In the genomic region with DNA sequence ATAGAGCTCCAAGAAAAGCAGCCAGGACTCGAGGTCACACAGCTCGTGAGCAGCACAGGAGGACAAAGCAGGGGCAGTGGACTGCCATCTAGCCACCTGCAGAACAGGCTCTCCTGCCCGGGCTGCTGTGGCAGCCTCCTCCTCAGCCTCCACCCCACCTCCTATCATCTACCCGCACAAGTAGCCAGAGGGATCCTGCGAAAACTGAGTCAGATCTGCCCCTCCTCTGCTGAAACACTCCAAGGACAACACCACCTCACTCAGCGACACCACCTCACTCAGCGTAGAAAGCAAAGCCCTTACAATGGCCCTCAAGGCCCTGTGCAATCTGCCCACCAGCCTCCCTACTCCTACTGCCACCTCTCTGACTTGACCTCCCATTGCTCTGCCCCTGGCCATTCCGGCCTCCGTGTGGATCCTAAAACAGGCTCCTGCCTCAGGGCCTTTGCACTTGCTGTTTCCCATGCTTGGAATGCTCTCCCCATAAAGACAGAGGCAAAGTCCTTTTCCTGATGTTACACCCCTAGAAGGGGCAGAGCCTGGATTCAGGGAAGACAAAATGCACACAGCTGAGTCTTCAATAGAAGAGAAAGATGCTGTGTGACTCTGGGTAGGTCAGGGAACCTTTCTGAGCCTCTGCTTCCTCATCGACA, we compare ENCODE assay signal across 20 cellular contexts. TPM values are rescaled to one million over a fixed set of nuclear protein-coding genes. Genes with fewer than 3 reads are reported as not detected.
A peak's percentile ranks its signal among the peaks of the same experiment; 100 is the strongest.
DNase-seq lines count a peak whose midpoint lies in the region; ATAC-seq and TF ChIP-seq lines count a peak whose summit lies in the region.
"Had no signal": no experiment of that assay in that cellular context is flagged by ENCODE, and none has a peak within 500 bp of the region (broad histone marks: within the 10 kb centered on the region; RNA-seq: fewer than 3 reads in every experiment).

No MANE protein-coding gene starts in this region.

- no peaks in the 10 kb centered on the region for H3F3A ChIP-seq in neural progenitor cell (ENCODE audit: low read depth)

- CTCF ChIA-PET in CD8-positive, alpha-beta memory T cell (lab: Charles Lee): no interaction called here
- CTCF ChIA-PET in T-cell (lab: Charles Lee): no interaction called here

- H3K27ac Mint-ChIP-seq in CD8-positive, alpha-beta memory T cell: peak overlapping the region in 7 of 8 donors; percentile 63 to 91 (median 79)
- H3K27ac Mint-ChIP-seq in T-cell (peak overlapping the region; percentile 39 to 57), neural progenitor cell (peak overlapping the region; percentile 81)

- peaks cover 5% of the 10 kb centered on the region for H3K9me3 ChIP-seq in CD8-positive, alpha-beta memory T cell (ENCODE audit: low read length)
- no peaks in the 10 kb centered on the region for H3K9me3 ChIP-seq in neural progenitor cell (ENCODE audit: low read depth)
- H3K9me3 ChIP-seq: ovary had no signal

- no peak overlapping the region for H3K4me3 ChIP-seq in CD8-positive, alpha-beta memory T cell (ENCODE audit: low read length)
- H3K4me3 ChIP-seq in neural progenitor cell: no peak overlapping the region
- no peak overlapping the region for H3K4me3 ChIP-seq in foreskin fibroblast (ENCODE audit: low read depth in 1 of 2, low read length in 2 of 2)
- H3K4me3 ChIP-seq: ovary had no signal

- H3K4me1 ChIP-seq in CD8-positive, alpha-beta memory T cell (ENCODE audit: insufficient read depth, low read length): peaks cover 59% of the 10 kb centered on the region
- no peaks in the 10 kb centered on the region for H3K4me1 ChIP-seq in neural progenitor cell

- no peaks in the 10 kb centered on the region for H3K79me2 ChIP-seq in neural progenitor cell (ENCODE audit: low read depth)

- H3K36me3 ChIP-seq in CD8-positive, alpha-beta memory T cell (ENCODE audit: insufficient read depth, low read length): no peaks in the 10 kb centered on the region
- H3K36me3 ChIP-seq in neural progenitor cell: no peaks in the 10 kb centered on the region
- H3K36me3 ChIP-seq: ovary had no signal

- POLR2A ChIA-PET in CD8-positive, alpha-beta memory T cell (lab: Charles Lee): no interaction called here
- POLR2A ChIA-PET in T-cell (lab: Charles Lee): no interaction called here

- H3K9ac ChIP-seq in neural progenitor cell: no peak overlapping the region

- peaks cover 0 to 3% of the 10 kb centered on the region in 2 donors for H3K27me3 Mint-ChIP-seq in CD8-positive, alpha-beta memory T cell
- H3K27me3 Mint-ChIP-seq in T-cell (no peaks in the 10 kb centered on the region), neural progenitor cell (ENCODE audit: insufficient read depth, low read depth) (peaks cover 6% of the 10 kb centered on the region)

- no peaks in the 10 kb centered on the region for H3K27me3 ChIP-seq in CD8-positive, alpha-beta memory T cell (ENCODE audit: insufficient read depth, low read length, poor library complexity, severe bottlenecking)
- H3K27me3 ChIP-seq in neural progenitor cell: no peaks in the 10 kb centered on the region
- H3K27me3 ChIP-seq: ovary had no signal

- H3K36me3 Mint-ChIP-seq in CD8-positive, alpha-beta memory T cell: peaks cover 26 to 63% (median 39%) of the 10 kb centered on the region in 3 donors
- H3K36me3 Mint-ChIP-seq in T-cell (peaks cover 42% of the 10 kb centered on the region), neural progenitor cell (peaks cover 48% of the 10 kb centered on the region)

- H3K4me3 Mint-ChIP-seq in CD8-positive, alpha-beta memory T cell: peak overlapping the region in 5 of 7 donors; percentile 29 to 65 (median 55)
- H3K4me3 Mint-ChIP-seq in T-cell (peak overlapping the region in 1 of 3 donors; percentile 16), neural progenitor cell (no peak overlapping the region)

- TF ChIP-seq CTCF in neural progenitor cell (IDR thresholded peaks at IDR 0.05): no peak
- TF ChIP-seq CTCF in foreskin fibroblast (IDR thresholded peaks at IDR 0.05; ENCODE audit: low read depth, low read length): no peak

- no peak for ATAC-seq in T-cell (replicated peaks in 1 of 4)
- ATAC-seq in HG02973 (IDR thresholded peaks at IDR 0.05; ENCODE audit: unreplicated experiment): no peak
- ATAC-seq in GM21786 (IDR thresholded peaks at IDR 0.05; ENCODE audit: unreplicated experiment): no peak
- ATAC-seq: HCT116, left lobe of liver had no signal

- H3K9me3 Mint-ChIP-seq in CD8-positive, alpha-beta memory T cell: peaks cover 0 to 10% (median 5%) of the 10 kb centered on the region in 5 donors
- H3K9me3 Mint-ChIP-seq in T-cell (peaks cover 0 to 4% (median 3%) of the 10 kb centered on the region in 3 donors), neural progenitor cell (peaks cover 25% of the 10 kb centered on the region)

- no peaks in the 10 kb centered on the region for H4K20me1 ChIP-seq in neural progenitor cell (ENCODE audit: low read depth)

- no peak overlapping the region for H3K4me2 ChIP-seq in neural progenitor cell

- H2AFZ ChIP-seq in neural progenitor cell (replicated peaks): no peak overlapping the region

- DNase-seq in CD8-positive, alpha-beta memory T cell: peak in 1 of 5 donors; percentile 15
- DNase-seq in T-cell: no peak
- no peak for DNase-seq in neural progenitor cell (ENCODE audit: low spot score)
- no peak for DNase-seq in foreskin fibroblast
- DNase-seq in OCI-M2 (lab: John Stamatoyannopoulos, UW; ENCODE audit: unreplicated experiment): no peak
- DNase-seq: activated effector memory CD4-positive, alpha-beta T cell treated with Interleukin-2 at 50 U/mL for 16 hours; cortex of kidney; KG1; MV-4-11; NCI-H2081; NCI-H526; ovary; SHP77; WERI-Rb-1 had no signal

- peaks cover 67 to 82% (median 77%) of the 10 kb centered on the region in 3 donors for H3K4me1 Mint-ChIP-seq in CD8-positive, alpha-beta memory T cell
- H3K4me1 Mint-ChIP-seq in T-cell: peaks cover 42 to 73% (median 60%) of the 10 kb centered on the region in 3 donors
- H3K4me1 Mint-ChIP-seq in neural progenitor cell: peaks cover 10% of the 10 kb centered on the region

- no peak overlapping the region for H3K27ac ChIP-seq in CD8-positive, alpha-beta memory T cell (ENCODE audit: low read depth, low read length)
- H3K27ac ChIP-seq in cingulate gyrus (ENCODE audit: low read depth, low read length) (peak overlapping the region; percentile 96), neural progenitor cell (no peak overlapping the region)
- H3K27ac ChIP-seq: epithelial cell of prostate, ovary, WERI-Rb-1 had no signal

RNA-seq across cellular contexts. Expression of gene PREX1, which starts 19.3 kb away (rescaled TPM):
- 10 to 100 TPM; 90.0 to 90.5 TPM for total RNA-seq in CD8-positive, alpha-beta memory T cell
- polyA plus RNA-seq in CD8-positive, alpha-beta memory T cell: 89.5 TPM
- total RNA-seq in T-cell (100 to 1,000 TPM in 4 of 5 donors, 10 to 100 TPM in 1; 99.2 to 181 (median 137) TPM), neural progenitor cell (ENCODE audit: low replicate concordance) (4.5 and 13.4 TPM in 2 replicates)
